Comparison of ENCODE assay signal across 12 cellular contexts in the genomic region with DNA sequence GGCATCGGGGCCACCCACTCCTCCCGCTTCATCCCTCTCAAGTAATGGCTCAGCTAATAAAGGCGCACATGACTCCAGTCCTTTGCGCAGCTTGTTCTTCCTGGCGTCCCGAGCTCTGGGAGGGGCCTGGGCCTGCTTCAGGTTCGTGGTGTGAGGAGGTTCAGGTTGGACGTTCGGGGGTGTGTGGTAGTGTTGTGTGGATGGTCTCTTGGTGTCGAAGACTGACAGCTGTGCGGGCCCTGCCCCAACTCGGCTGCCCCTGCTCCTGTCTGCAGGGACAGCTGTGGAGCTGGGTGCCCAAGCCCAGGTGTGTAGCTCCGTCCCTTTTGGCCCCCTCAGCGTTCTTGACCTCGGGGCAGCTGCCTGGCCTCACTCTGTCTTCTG. TPM values are rescaled to one million over a fixed set of nuclear protein-coding genes. Genes with fewer than 3 reads are reported as not detected.
DNase-seq lines count a peak whose midpoint lies in the region; ATAC-seq, FAIRE-seq and TF ChIP-seq lines count a peak whose summit lies in the region.
"Had no signal": no experiment of that assay in that cellular context is flagged by ENCODE, and none has a peak within 500 bp of the region (broad histone marks: within the 10 kb centered on the region; RNA-seq: fewer than 3 reads in every experiment).

No MANE protein-coding gene starts in this region.

- H3K27ac Mint-ChIP-seq in activated CD4-positive, alpha-beta T cell treated with anti-CD3 and anti-CD28 coated beads, Interleukin-2, amount 10 ng/mL, durations not matched to agents 24 days and 14 days = peak overlapping the region; percentile 74
- H3K27ac Mint-ChIP-seq in astrocyte (ENCODE audit: unreplicated experiment) (no peak overlapping the region), neural progenitor cell (no peak overlapping the region)

- H3K4me1 ChIP-seq in astrocyte (ENCODE audit: insufficient read depth, low read length) (peaks cover 18% of the 10 kb centered on the region), neural progenitor cell (peaks cover 7% of the 10 kb centered on the region)

- H3K27me3 ChIP-seq in astrocyte (ENCODE audit: insufficient read depth, low read length) (no peaks in the 10 kb centered on the region), neural progenitor cell (peaks cover 14% of the 10 kb centered on the region)

- H3K9ac ChIP-seq in astrocyte (ENCODE audit: low read length) (peak overlapping the region; percentile 99), neural progenitor cell (no peak overlapping the region)

- no peak for ATAC-seq in GM19351 (IDR thresholded peaks at IDR 0.05; ENCODE audit: unreplicated experiment)
- ATAC-seq: left lobe of liver had no signal

- peaks cover under 1% of the 10 kb centered on the region for H3K27me3 Mint-ChIP-seq in activated CD4-positive, alpha-beta T cell treated with anti-CD3 and anti-CD28 coated beads, Interleukin-2, amount 10 ng/mL, durations not matched to agents 24 days and 14 days
- no peaks in the 10 kb centered on the region for H3K27me3 Mint-ChIP-seq in astrocyte (ENCODE audit: low read depth, unreplicated experiment)
- H3K27me3 Mint-ChIP-seq in neural progenitor cell (ENCODE audit: insufficient read depth, low read depth) = peaks cover 10% of the 10 kb centered on the region

- no peak overlapping the region for H2AFZ ChIP-seq in astrocyte (ENCODE audit: low read depth, low read length)
- H2AFZ ChIP-seq in neural progenitor cell (replicated peaks) = no peak overlapping the region

- H3K9me3 Mint-ChIP-seq in activated CD4-positive, alpha-beta T cell treated with anti-CD3 and anti-CD28 coated beads, Interleukin-2, amount 10 ng/mL, durations not matched to agents 24 days and 14 days = no peaks in the 10 kb centered on the region
- H3K9me3 Mint-ChIP-seq in astrocyte (ENCODE audit: unreplicated experiment) (no peaks in the 10 kb centered on the region), neural progenitor cell (no peaks in the 10 kb centered on the region)

- intact Hi-C loops in activated CD4-positive, alpha-beta T cell treated with anti-CD3 and anti-CD28 coated beads, Interleukin-2, amount 10 ng/mL, durations not matched to agents 24 days and 14 days (cut with micrococcal nuclease) = no loop called here
- intact Hi-C loops in posterior vena cava (cut with DNase I) = no loop called here

- TF ChIP-seq CTCF in LNCaP clone FGC (IDR thresholded peaks at IDR 0.05; ENCODE audit: control insufficient read depth, extremely low read depth, insufficient read depth) = no peak
- TF ChIP-seq CTCF in astrocyte (IDR thresholded peaks at IDR 0.05; ENCODE audit: insufficient read depth, low read depth, low read length) = no peak
- no peak for TF ChIP-seq CTCF in neural progenitor cell (IDR thresholded peaks at IDR 0.05)

- H3K4me3 Mint-ChIP-seq in activated CD4-positive, alpha-beta T cell treated with anti-CD3 and anti-CD28 coated beads, Interleukin-2, amount 10 ng/mL, durations not matched to agents 24 days and 14 days = peak overlapping the region; percentile 93
- H3K4me3 Mint-ChIP-seq in astrocyte (ENCODE audit: unreplicated experiment) (peak overlapping the region; percentile 95), neural progenitor cell (peak overlapping the region; percentile 97)

- H3K36me3 ChIP-seq in astrocyte (ENCODE audit: insufficient read depth, low read length) = peaks cover 23% of the 10 kb centered on the region
- H3K36me3 ChIP-seq in neural progenitor cell = peaks cover 11% of the 10 kb centered on the region

- H3K79me2 ChIP-seq in astrocyte (ENCODE audit: insufficient read depth, low read length) (peaks cover 42% of the 10 kb centered on the region), neural progenitor cell (ENCODE audit: low read depth) (peaks cover 35% of the 10 kb centered on the region)

- H3K9me3 ChIP-seq in astrocyte (ENCODE audit: insufficient read depth, low read depth, low read length) = no peaks in the 10 kb centered on the region
- no peaks in the 10 kb centered on the region for H3K9me3 ChIP-seq in neural progenitor cell (ENCODE audit: low read depth)

- H3K4me3 ChIP-seq in LNCaP clone FGC (ENCODE audit: low read depth, low read length) = peak overlapping the region; percentile 91
- H3K4me3 ChIP-seq in astrocyte (ENCODE audit: insufficient read depth, low read depth, low read length) = no peak overlapping the region
- no peak overlapping the region for H3K4me3 ChIP-seq in neural progenitor cell

- H4K20me1 ChIP-seq in astrocyte (ENCODE audit: insufficient read depth, low read length) = peaks cover 66% of the 10 kb centered on the region
- H4K20me1 ChIP-seq in neural progenitor cell (ENCODE audit: low read depth) = peaks cover 78% of the 10 kb centered on the region

- no peak for FAIRE-seq in astrocyte (lab: Jason Lieb, UNC)

- H3K27ac ChIP-seq in astrocyte (ENCODE audit: low read depth, low read length) = no peak overlapping the region
- H3K27ac ChIP-seq in neural progenitor cell = no peak overlapping the region

- H3K4me2 ChIP-seq in astrocyte (ENCODE audit: low read length) (peak overlapping the region; percentile 97), neural progenitor cell (no peak overlapping the region)

- DNase-seq in activated CD4-positive, alpha-beta T cell treated with anti-CD3 and anti-CD28 coated beads, Interleukin-2, amount 10 ng/mL, durations not matched to agents 24 days and 14 days = no peak
- DNase-seq in activated CD4-positive, alpha-beta T cell treated with anti-CD3 and anti-CD28 coated beads, Interleukin-2, amount 50 U/mL, for 48 hours = no peak
- no peak for DNase-seq in LNCaP clone FGC (ENCODE audit: low read depth)
- no peak for DNase-seq in astrocyte (ENCODE audit: low read depth)
- DNase-seq in neural progenitor cell (ENCODE audit: low spot score) = no peak
- DNase-seq in posterior vena cava (ENCODE audit: low spot score) = no peak
- DNase-seq in activated CD8-positive, alpha-beta memory T cell treated with anti-CD3 and anti-CD28 coated beads for 24 hours = no peak
- DNase-seq: foreskin melanocyte, GDM1, NCI-H524 had no signal

- peaks cover 21% of the 10 kb centered on the region for H3K4me1 Mint-ChIP-seq in activated CD4-positive, alpha-beta T cell treated with anti-CD3 and anti-CD28 coated beads, Interleukin-2, amount 10 ng/mL, durations not matched to agents 24 days and 14 days
- H3K4me1 Mint-ChIP-seq in astrocyte (ENCODE audit: low read depth, unreplicated experiment) (peaks cover 11% of the 10 kb centered on the region), neural progenitor cell (peaks cover 21% of the 10 kb centered on the region)

- peaks cover 44% of the 10 kb centered on the region for H3K36me3 Mint-ChIP-seq in activated CD4-positive, alpha-beta T cell treated with anti-CD3 and anti-CD28 coated beads, Interleukin-2, amount 10 ng/mL, durations not matched to agents 24 days and 14 days (ENCODE audit: low read depth)
- peaks cover 13% of the 10 kb centered on the region for H3K36me3 Mint-ChIP-seq in astrocyte (ENCODE audit: low read depth, unreplicated experiment)
- H3K36me3 Mint-ChIP-seq in neural progenitor cell = peaks cover 30% of the 10 kb centered on the region

- peaks cover 88% of the 10 kb centered on the region for H3F3A ChIP-seq in neural progenitor cell (ENCODE audit: low read depth)

RNA-seq across cellular contexts. Expression of gene RPS15, which starts 2.2 kb away (rescaled TPM):
- total RNA-seq in activated CD4-positive, alpha-beta T cell treated with anti-CD3 and anti-CD28 coated beads, Interleukin-2, amount 10 ng/mL, durations not matched to agents 24 days and 14 days = 1,536 and 1,542 TPM in 2 replicates
- total RNA-seq in astrocyte (973 and 1,045 TPM in 2 replicates), neural progenitor cell (ENCODE audit: low replicate concordance) (1,918 and 2,648 TPM in 2 replicates), posterior vena cava (100 to 1,000 TPM; 722 to 743 TPM)

RNA-seq across cellular contexts. Expression of gene APC2, which starts 9.5 kb away (rescaled TPM):
- 0.16 and 0.24 TPM in 2 replicates for total RNA-seq in activated CD4-positive, alpha-beta T cell treated with anti-CD3 and anti-CD28 coated beads, Interleukin-2, amount 10 ng/mL, durations not matched to agents 24 days and 14 days
- total RNA-seq in astrocyte (5.5 and 7.1 TPM in 2 replicates), neural progenitor cell (ENCODE audit: low replicate concordance) (1.3 and 12.2 TPM in 2 replicates), posterior vena cava (under 1 TPM; 0.05 to 0.10 TPM)

RNA-seq across cellular contexts. Expression of gene DAZAP1, which starts 33.0 kb away (rescaled TPM):
- 299 and 323 TPM in 2 replicates for total RNA-seq in activated CD4-positive, alpha-beta T cell treated with anti-CD3 and anti-CD28 coated beads, Interleukin-2, amount 10 ng/mL, durations not matched to agents 24 days and 14 days
- total RNA-seq in astrocyte (94.7 and 108 TPM in 2 replicates), neural progenitor cell (ENCODE audit: low replicate concordance) (107 and 121 TPM in 2 replicates), posterior vena cava (10 to 100 TPM; 59.7 to 75.8 TPM)

RNA-seq across cellular contexts. Expression of gene C19orf25, which starts 38.6 kb away (rescaled TPM):
- 34.0 and 38.0 TPM in 2 replicates for total RNA-seq in activated CD4-positive, alpha-beta T cell treated with anti-CD3 and anti-CD28 coated beads, Interleukin-2, amount 10 ng/mL, durations not matched to agents 24 days and 14 days
- total RNA-seq in astrocyte = 30.2 and 32.4 TPM in 2 replicates
- 14.4 and 40.4 TPM in 2 replicates for total RNA-seq in neural progenitor cell (ENCODE audit: low replicate concordance)
- total RNA-seq in posterior vena cava = 10 to 100 TPM; 16.2 to 17.3 TPM

RNA-seq across cellular contexts. Expression of gene GAMT, which starts 39.1 kb away (rescaled TPM):
- total RNA-seq in activated CD4-positive, alpha-beta T cell treated with anti-CD3 and anti-CD28 coated beads, Interleukin-2, amount 10 ng/mL, durations not matched to agents 24 days and 14 days = 28.8 and 32.6 TPM in 2 replicates
- 34.1 and 35.9 TPM in 2 replicates for total RNA-seq in astrocyte
- total RNA-seq in neural progenitor cell (ENCODE audit: low replicate concordance) = 13.8 and 53.7 TPM in 2 replicates
- total RNA-seq in posterior vena cava = 10 to 100 TPM in 1 of 2 donors, 1 to 10 TPM in 1; 8.7 to 12.8 TPM
